8 cellular contexts compared by ENCODE assay signal in genomic region chr15:70853855-70854668, GRCh38. TPM values are rescaled to one million over a fixed set of nuclear protein-coding genes. Genes with fewer than 3 reads are reported as not detected.
DNase-seq lines count a peak whose midpoint lies in the region; ATAC-seq and TF ChIP-seq lines count a peak whose summit lies in the region.

LARP6 (minus strand) TSS chr15:70854157; CDS start chr15:70854088, 69 bp downstream.

- H3K4me3 ChIP-seq in right atrium auricular region = peak within 1 kb of the TSS; percentile 81 to 84

- no peak for ATAC-seq in HG03520 (IDR thresholded peaks at IDR 0.05; ENCODE audit: unreplicated experiment)
- ATAC-seq in GM18519 (IDR thresholded peaks at IDR 0.05; ENCODE audit: low FRiP score, unreplicated experiment) = no peak

- peaks cover 9% of the 10 kb centered on the region for H3K36me3 ChIP-seq in right atrium auricular region

- H3K27ac ChIP-seq in angular gyrus (ENCODE audit: low read depth, low read length) (peak within 1 kb of the TSS; percentile 94), right atrium auricular region (peak within 1 kb of the TSS; percentile 86 to 97)

- intact Hi-C loops in posterior vena cava (cut with DNase I) = loop anchor here in 1 of 2 donors (5.0 kb wide), 1 partner anchor 1532 kb away; no protein-coding TSS in a partner anchor

- H3K9me3 ChIP-seq in right atrium auricular region = no peaks in the 10 kb centered on the region

- no peaks in the 10 kb centered on the region for H3K27me3 ChIP-seq in right atrium auricular region

- no peak for TF ChIP-seq CTCF in right atrium auricular region (IDR thresholded peaks at IDR 0.05)

- DNase-seq in DMS53 (lab: John Stamatoyannopoulos, UW) (peak; percentile 77), DMS53 treated with DMSO at 0.1 percent for 48 hours (lab: John Stamatoyannopoulos, UW; ENCODE audit: unreplicated experiment) (no peak), NCI-H345 (lab: John Stamatoyannopoulos, UW) (peak; percentile 55), right atrium auricular region (ENCODE audit: low spot score) (no peak), posterior vena cava (ENCODE audit: low spot score) (no peak)

- H3K4me1 ChIP-seq in right atrium auricular region = peaks cover 0 to 51% of the 10 kb centered on the region in 2 donors

RNA-seq across cellular contexts. Expression of gene LARP6, which starts in this region (rescaled TPM):
- total RNA-seq in right atrium auricular region = 10 to 100 TPM; 20.2 to 57.8 TPM
- 10 to 100 TPM; 38.0 to 44.7 TPM for total RNA-seq in posterior vena cava

Comparison
In these comparisons a context has a peak if more than half of its experiments do, and no peak if none do; other contexts are left out.
1. DNase-seq: peak in DMS53 (single experiment) and NCI-H345 (single experiment); none in DMS53 treated with DMSO at 0.1 percent for 48 hours (single experiment), right atrium auricular region (single experiment) and posterior vena cava (single experiment).